In the genomic region with DNA sequence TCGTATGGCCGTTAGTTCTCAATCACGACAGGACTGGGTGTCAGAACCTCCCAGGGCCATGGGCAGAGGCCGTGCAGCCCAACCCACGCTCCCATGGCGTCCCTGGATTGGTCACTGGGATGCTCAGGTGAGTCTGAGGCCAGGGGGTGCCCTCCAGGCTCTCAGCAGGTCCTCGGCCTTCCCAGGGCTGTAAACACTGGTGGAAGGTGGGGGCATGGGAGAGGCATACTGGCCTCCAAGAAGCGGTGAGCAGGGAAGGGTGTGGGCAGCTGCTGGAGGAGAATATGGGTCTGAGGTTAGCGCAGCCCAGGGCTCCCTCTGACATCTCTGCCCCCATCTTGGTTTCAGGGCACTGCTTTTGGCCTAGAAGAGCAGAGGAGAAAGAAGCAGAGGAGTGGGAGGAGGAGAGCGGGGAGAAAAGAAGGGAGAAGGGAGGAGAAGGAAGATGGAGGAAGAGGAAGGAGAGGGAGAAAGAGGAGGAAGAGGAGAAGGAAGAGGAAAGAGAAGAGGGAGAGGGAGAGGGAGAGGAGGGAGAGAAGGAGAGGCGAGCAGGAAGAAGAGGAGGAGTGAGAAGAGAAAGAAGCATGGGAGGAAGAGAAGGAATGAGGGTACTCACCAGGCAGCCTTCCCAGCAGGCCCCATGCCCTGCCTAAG, we compare ENCODE assay signal across 2 cellular contexts.
TF ChIP-seq lines count a peak whose summit lies in the region.

No MANE protein-coding gene starts in this region.

TF ChIP-seq in IMR-90, 13 proteins besides CTCF, POLR2A, EP300 and RAD21:
- TF ChIP-seq, protein P1, sequence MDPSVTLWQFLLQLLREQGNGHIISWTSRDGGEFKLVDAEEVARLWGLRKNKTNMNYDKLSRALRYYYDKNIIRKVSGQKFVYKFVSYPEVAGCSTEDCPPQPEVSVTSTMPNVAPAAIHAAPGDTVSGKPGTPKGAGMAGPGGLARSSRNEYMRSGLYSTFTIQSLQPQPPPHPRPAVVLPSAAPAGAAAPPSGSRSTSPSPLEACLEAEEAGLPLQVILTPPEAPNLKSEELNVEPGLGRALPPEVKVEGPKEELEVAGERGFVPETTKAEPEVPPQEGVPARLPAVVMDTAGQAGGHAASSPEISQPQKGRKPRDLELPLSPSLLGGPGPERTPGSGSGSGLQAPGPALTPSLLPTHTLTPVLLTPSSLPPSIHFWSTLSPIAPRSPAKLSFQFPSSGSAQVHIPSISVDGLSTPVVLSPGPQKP (IDR thresholded peaks at IDR 0.05; ENCODE audit: borderline replicate concordance, low read depth, low read length) = no peak
- no peak for TF ChIP-seq NFE2L2 (IDR thresholded peaks at IDR 0.05; ENCODE audit: low read depth, low read length)
- no peak for TF ChIP-seq RCOR1 (IDR thresholded peaks at IDR 0.05; ENCODE audit: insufficient replicate concordance, low read length)
- no peak for TF ChIP-seq MXI1 (IDR thresholded peaks at IDR 0.05; ENCODE audit: borderline replicate concordance, low read depth, low read length)
- no peak for TF ChIP-seq MAZ (IDR thresholded peaks at IDR 0.05; ENCODE audit: borderline replicate concordance, low read depth, low read length)
- no peak for TF ChIP-seq RFX5 (IDR thresholded peaks at IDR 0.05; ENCODE audit: low read depth, low read length)
TF ChIP-seq in IMR-90: peak in this region for 0.

TF ChIP-seq in K562, 482 proteins besides CTCF, POLR2A, EP300 and RAD21:
- 0 out of 2 replicates have a peak, but pooled peaks have one; percentile 45 for TF ChIP-seq ELF4 (CRISPR knock-in tag; IDR thresholded peaks at IDR 0.05)
- no peak for TF ChIP-seq FOXA1 (IDR thresholded peaks at IDR 0.05; ENCODE audit: borderline replicate concordance)
- no peak for TF ChIP-seq KDM1A (IDR thresholded peaks at IDR 0.05)
